8 cellular contexts compared by ENCODE assay signal in genomic region chr15:55168350-55168974, GRCh38. TPM values are rescaled to one million over a fixed set of nuclear protein-coding genes. Genes with fewer than 3 reads are reported as not detected.
DNase-seq lines count a peak whose midpoint lies in the region; ATAC-seq and TF ChIP-seq lines count a peak whose summit lies in the region.

No MANE protein-coding gene starts in this region.

- H3K27ac Mint-ChIP-seq in activated CD8-positive, alpha-beta memory T cell treated with anti-CD3 and anti-CD28 coated beads, Interleukin-2, amount 10 ng/mL, durations not matched to agents 7 days and 5 days: no peak overlapping the region

- H3K4me3 ChIP-seq in NT2/D1 (ENCODE audit: insufficient read length, low read depth): no peak overlapping the region
- H3K4me3 ChIP-seq in esophagus squamous epithelium: no peak overlapping the region
- H3K4me3 ChIP-seq in neural cell (ENCODE audit: low read length): no peak overlapping the region
- no peak overlapping the region for H3K4me3 ChIP-seq in tibial artery

- no peaks in the 10 kb centered on the region for H3K79me2 ChIP-seq in neural cell (replicated peaks; ENCODE audit: insufficient read depth, low read length)

- DNase-seq in DMS53 (lab: John Stamatoyannopoulos, UW) (peak; percentile 84), HS-27A (ENCODE audit: low read depth) (peak; percentile 19), NT2/D1 (ENCODE audit: low read depth, low spot score) (peak; percentile 74), esophagus squamous epithelium (lab: John Stamatoyannopoulos, UW) (no peak), tibial artery (peak in 1 of 2 donors; percentile 24)
- DNase-seq in activated CD8-positive, alpha-beta memory T cell treated with anti-CD3 and anti-CD28 coated beads, Interleukin-2, amount 10 ng/mL, durations not matched to agents 7 days and 5 days: peak; percentile 67

- H3K4me3 Mint-ChIP-seq in activated CD8-positive, alpha-beta memory T cell treated with anti-CD3 and anti-CD28 coated beads, Interleukin-2, amount 10 ng/mL, durations not matched to agents 7 days and 5 days: no peak overlapping the region

- no peak overlapping the region for H3K4me2 ChIP-seq in neural cell (ENCODE audit: low read length)

- peak; percentile 82 for ATAC-seq in GM21381 (IDR thresholded peaks at IDR 0.05; ENCODE audit: unreplicated experiment)
- peak; percentile 76 for ATAC-seq in activated CD8-positive, alpha-beta memory T cell treated with anti-CD3 and anti-CD28 coated beads, Interleukin-2, amount 10 ng/mL, durations not matched to agents 7 days and 5 days

- H3K27ac ChIP-seq in esophagus squamous epithelium: no peak overlapping the region
- no peak overlapping the region for H3K27ac ChIP-seq in neural cell (ENCODE audit: low read length)
- no peak overlapping the region for H3K27ac ChIP-seq in tibial artery

- H4K20me1 ChIP-seq in neural cell (ENCODE audit: insufficient read depth): no peaks in the 10 kb centered on the region

- H3K36me3 ChIP-seq in NT2/D1 (ENCODE audit: insufficient read depth, insufficient read length, low read length) (no peaks in the 10 kb centered on the region), esophagus squamous epithelium (no peaks in the 10 kb centered on the region), neural cell (ENCODE audit: insufficient read depth, low read length) (no peaks in the 10 kb centered on the region), tibial artery (no peaks in the 10 kb centered on the region)

- no peaks in the 10 kb centered on the region for H3K9me3 Mint-ChIP-seq in activated CD8-positive, alpha-beta memory T cell treated with anti-CD3 and anti-CD28 coated beads, Interleukin-2, amount 10 ng/mL, durations not matched to agents 7 days and 5 days (ENCODE audit: low read depth)

- H3K27me3 ChIP-seq in NT2/D1 (ENCODE audit: insufficient read depth, insufficient read length) (no peaks in the 10 kb centered on the region), esophagus squamous epithelium (no peaks in the 10 kb centered on the region), neural cell (ENCODE audit: insufficient read depth, low read depth, low read length) (no peaks in the 10 kb centered on the region), tibial artery (no peaks in the 10 kb centered on the region)

- H3F3A ChIP-seq in neural cell (ENCODE audit: insufficient read depth, low read length, poor library complexity, severe bottlenecking): no peaks in the 10 kb centered on the region

- TF ChIP-seq EP300 in neural cell (conservative IDR thresholded peaks at IDR 0.05; ENCODE audit: poor library complexity, severe bottlenecking): no peak

- no peaks in the 10 kb centered on the region for H3K36me3 Mint-ChIP-seq in activated CD8-positive, alpha-beta memory T cell treated with anti-CD3 and anti-CD28 coated beads, Interleukin-2, amount 10 ng/mL, durations not matched to agents 7 days and 5 days

- peaks cover 1% of the 10 kb centered on the region for H3K4me1 Mint-ChIP-seq in activated CD8-positive, alpha-beta memory T cell treated with anti-CD3 and anti-CD28 coated beads, Interleukin-2, amount 10 ng/mL, durations not matched to agents 7 days and 5 days

- H3K9me3 ChIP-seq in NT2/D1 (ENCODE audit: insufficient read depth, low read length) (no peaks in the 10 kb centered on the region), esophagus squamous epithelium (no peaks in the 10 kb centered on the region), neural cell (ENCODE audit: low read length) (no peaks in the 10 kb centered on the region), tibial artery (no peaks in the 10 kb centered on the region)

- H3K27me3 Mint-ChIP-seq in activated CD8-positive, alpha-beta memory T cell treated with anti-CD3 and anti-CD28 coated beads, Interleukin-2, amount 10 ng/mL, durations not matched to agents 7 days and 5 days: no peaks in the 10 kb centered on the region

- 68 to 69% methylated on average over 11 of the region's 11 CpGs for WGBS in esophagus squamous epithelium, 2 donors

- intact Hi-C loops in esophagus squamous epithelium (cut with DNase I) (no loop called here), tibial artery (cut with DNase I; ENCODE audit: low total_unique reads) (loop anchor here (10.0 kb wide), 1 partner anchor 1204 kb away; no protein-coding TSS in a partner anchor)

- CTCF ChIA-PET in activated CD8-positive, alpha-beta memory T cell treated with anti-CD3 and anti-CD28 coated beads, Interleukin-2, amount 10 ng/mL, durations not matched to agents 7 days and 5 days (lab: Charles Lee): interaction anchor here (1.0 to 1.8 kb wide), 7 partner anchors 8 to 1205 kb away, joined by 3 to 9 read pairs (median 4); partner anchors contain the start of gene RSL24D1

- H3K9me2 ChIP-seq in neural cell (ENCODE audit: insufficient read depth, low read length): no peaks in the 10 kb centered on the region

- TF ChIP-seq POLR2A in esophagus squamous epithelium (IDR thresholded peaks at IDR 0.05): no peak

- no peak overlapping the region for H3K9ac ChIP-seq in NT2/D1 (ENCODE audit: insufficient read length, low read depth)
- H3K9ac ChIP-seq in neural cell (ENCODE audit: low read length): no peak overlapping the region

- TF ChIP-seq CTCF in esophagus squamous epithelium (IDR thresholded peaks at IDR 0.05): peak; percentile 31 to 66 (median 50)
- TF ChIP-seq CTCF in neural cell (IDR thresholded peaks at IDR 0.05; ENCODE audit: poor library complexity, severe bottlenecking): peak; percentile 81
- TF ChIP-seq CTCF in tibial artery (IDR thresholded peaks at IDR 0.05): peak; percentile 69 to 76

- H3K4me1 ChIP-seq in NT2/D1 (ENCODE audit: insufficient read depth, insufficient read length) (no peaks in the 10 kb centered on the region), esophagus squamous epithelium (no peaks in the 10 kb centered on the region), tibial artery (no peaks in the 10 kb centered on the region)

- TF ChIP-seq RAD21 in neural cell (conservative IDR thresholded peaks at IDR 0.05): peak; percentile 83

- H2AFZ ChIP-seq in neural cell (ENCODE audit: low read depth, low read length): no peak overlapping the region

TF ChIP-seq in neural cell, 6 proteins besides CTCF, POLR2A, EP300 and RAD21:
- TF ChIP-seq REST (IDR thresholded peaks at IDR 0.05; ENCODE audit: borderline replicate concordance): no peak
- no peak for TF ChIP-seq TAF1 (IDR thresholded peaks at IDR 0.05; ENCODE audit: low read depth)
- TF ChIP-seq SMC3 (conservative IDR thresholded peaks at IDR 0.05; ENCODE audit: poor library complexity): peak; percentile 85
- TF ChIP-seq MXI1 (conservative IDR thresholded peaks at IDR 0.05; ENCODE audit: poor library complexity, severe bottlenecking): no peak
- TF ChIP-seq POLR2AphosphoS5 (IDR thresholded peaks at IDR 0.05): no peak
- no peak for TF ChIP-seq EZH2 (IDR thresholded peaks at IDR 0.05; ENCODE audit: borderline replicate concordance, insufficient read depth, low read length, poor library complexity, severe bottlenecking)

RNA-seq across cellular contexts. Expression of gene RSL24D1, which starts 28.3 kb away (rescaled TPM):
- 10 to 100 TPM; 79.1 to 94.2 TPM for total RNA-seq in activated CD8-positive, alpha-beta memory T cell treated with anti-CD3 and anti-CD28 coated beads, Interleukin-2, amount 10 ng/mL, durations not matched to agents 7 days and 5 days
- total RNA-seq in esophagus squamous epithelium: 10 to 100 TPM; 23.1 to 78.0 (median 55.7) TPM
- 184 and 227 TPM in 2 replicates for polyA plus RNA-seq in neural cell
- 122 and 136 TPM in 2 replicates for polyA minus RNA-seq in neural cell
